In the genomic region with DNA sequence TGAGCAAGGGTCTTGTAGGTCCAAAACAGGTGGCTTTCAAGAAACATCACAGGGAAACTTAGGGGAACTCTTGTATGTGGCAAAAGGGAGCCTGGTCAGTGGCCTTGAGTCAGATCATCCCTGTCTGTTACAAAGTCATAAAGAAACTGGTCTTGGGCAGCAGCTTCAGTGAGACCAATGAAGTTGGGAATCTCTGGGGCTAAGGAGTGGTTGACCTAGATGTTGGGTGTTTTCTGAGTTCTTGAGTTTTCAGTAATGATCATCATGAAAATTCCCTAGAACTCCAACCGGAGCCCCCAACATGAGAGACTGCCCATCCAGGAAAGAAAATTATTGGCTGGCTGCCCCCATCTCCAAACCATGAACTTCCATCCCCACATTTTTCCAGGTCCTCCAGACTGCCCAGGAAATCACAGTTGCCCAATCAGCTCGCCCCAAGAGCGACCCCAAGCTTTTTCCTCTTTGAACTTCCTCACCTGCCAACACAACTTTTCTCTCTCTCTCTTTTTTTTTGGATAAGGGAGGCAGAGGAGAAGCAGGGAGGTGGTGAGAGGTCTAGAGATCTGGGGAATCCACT, we compare ENCODE assay signal across 10 cellular contexts. TPM values are rescaled to one million over a fixed set of nuclear protein-coding genes. Genes with fewer than 3 reads are reported as not detected.
DNase-seq lines count a peak whose midpoint lies in the region; ATAC-seq and TF ChIP-seq lines count a peak whose summit lies in the region.
"Had no signal": no experiment of that assay in that cellular context is flagged by ENCODE, and none has a peak within 500 bp of the region (broad histone marks: within the 10 kb centered on the region; RNA-seq: fewer than 3 reads in every experiment).

No MANE protein-coding gene starts in this region.

- peak overlapping the region; percentile 97 for H3K27ac Mint-ChIP-seq in T-helper 2 cell treated with Interferon-gamma antibody and Interleukin-4, amounts not matched to agents 5 μg/mL and 100 μg/mL, for 36 hours
- peak overlapping the region; percentile 98 for H3K27ac Mint-ChIP-seq in stimulated activated effector memory CD8-positive, alpha-beta T cell treated with anti-CD3 and anti-CD28 coated beads, Interleukin-12 subunit alpha, Interleukin-12 subunit beta, amount 100 ng/mL, for 72 hours

- TF ChIP-seq EP300 in tibial nerve (IDR thresholded peaks at IDR 0.05): no peak

- WGBS in tibial nerve, 2 donors: 87 to 92% methylated on average over 3 of the region's 3 CpGs
- WGBS in mammary epithelial cell (ENCODE audit: low coverage, missing lambda C conversion rate): 88% methylated on average over 3 of the region's 3 CpGs

- no peak overlapping the region for H2AFZ ChIP-seq in mammary epithelial cell (ENCODE audit: low read depth, low read length)

- H3K9me3 ChIP-seq in Peyer's patch (no peaks in the 10 kb centered on the region), tibial nerve (no peaks in the 10 kb centered on the region), mammary epithelial cell (replicated peaks; ENCODE audit: insufficient read depth, low read length) (no peaks in the 10 kb centered on the region)

- H3K36me3 Mint-ChIP-seq in T-helper 2 cell treated with Interferon-gamma antibody and Interleukin-4, amounts not matched to agents 5 μg/mL and 100 μg/mL, for 36 hours (ENCODE audit: low read depth): peaks cover 75% of the 10 kb centered on the region
- H3K36me3 Mint-ChIP-seq in stimulated activated effector memory CD8-positive, alpha-beta T cell treated with anti-CD3 and anti-CD28 coated beads, Interleukin-12 subunit alpha, Interleukin-12 subunit beta, amount 100 ng/mL, for 72 hours: peaks cover 97% of the 10 kb centered on the region

- no peaks in the 10 kb centered on the region for H3K27me3 ChIP-seq in Peyer's patch
- peaks cover 0 to 8% of the 10 kb centered on the region in 2 donors for H3K27me3 ChIP-seq in tibial nerve
- no peaks in the 10 kb centered on the region for H3K27me3 ChIP-seq in mammary epithelial cell (ENCODE audit: insufficient read depth, low read length)

- no peak overlapping the region for H3K4me2 ChIP-seq in mammary epithelial cell (ENCODE audit: insufficient read depth, low read depth, low read length)

- DNase-seq in T-helper 2 cell treated with Interferon-gamma antibody and Interleukin-4, amounts not matched to agents 5 μg/mL and 100 μg/mL, for 36 hours (ENCODE audit: low spot score): no peak
- no peak for DNase-seq in T-helper 2 cell
- peak in 1 of 3 donors; percentile 20 for DNase-seq in Peyer's patch
- no peak for DNase-seq in stimulated activated effector memory CD8-positive, alpha-beta T cell treated with anti-CD3 and anti-CD28 coated beads, Interleukin-12 subunit alpha, Interleukin-12 subunit beta, amount 100 ng/mL, for 72 hours (ENCODE audit: low spot score in 2 of 2)
- no peak for DNase-seq in tibial nerve (ENCODE audit: low spot score in 2 of 2)
- DNase-seq in mammary epithelial cell: no peak
- DNase-seq: NCI-H524 treated with DMSO at 0.1 percent for 48 hours had no signal

- no peaks in the 10 kb centered on the region for H3K36me3 ChIP-seq in Peyer's patch
- no peaks in the 10 kb centered on the region for H3K36me3 ChIP-seq in tibial nerve
- no peaks in the 10 kb centered on the region for H3K36me3 ChIP-seq in mammary epithelial cell (ENCODE audit: insufficient read depth, low read length)

- H3K4me3 Mint-ChIP-seq in T-helper 2 cell treated with Interferon-gamma antibody and Interleukin-4, amounts not matched to agents 5 μg/mL and 100 μg/mL, for 36 hours: peak overlapping the region; percentile 92
- peak overlapping the region; percentile 87 for H3K4me3 Mint-ChIP-seq in stimulated activated effector memory CD8-positive, alpha-beta T cell treated with anti-CD3 and anti-CD28 coated beads, Interleukin-12 subunit alpha, Interleukin-12 subunit beta, amount 100 ng/mL, for 72 hours

- no peaks in the 10 kb centered on the region for H4K20me1 ChIP-seq in mammary epithelial cell (ENCODE audit: insufficient read depth, low read length)

- no peaks in the 10 kb centered on the region for H3K9me3 Mint-ChIP-seq in T-helper 2 cell treated with Interferon-gamma antibody and Interleukin-4, amounts not matched to agents 5 μg/mL and 100 μg/mL, for 36 hours
- H3K9me3 Mint-ChIP-seq in stimulated activated effector memory CD8-positive, alpha-beta T cell treated with anti-CD3 and anti-CD28 coated beads, Interleukin-12 subunit alpha, Interleukin-12 subunit beta, amount 100 ng/mL, for 72 hours: no peaks in the 10 kb centered on the region

- peak overlapping the region in 1 of 4 donors; percentile 55 for H3K4me3 ChIP-seq in Peyer's patch
- H3K4me3 ChIP-seq in tibial nerve: peak overlapping the region in 1 of 4 donors; percentile 31
- H3K4me3 ChIP-seq in mammary epithelial cell (replicated peaks in 1 of 3; ENCODE audit: insufficient read depth in 1 of 3, low read depth in 2 of 3, low read length in 3 of 3): no peak overlapping the region

- ATAC-seq in HG02678 (IDR thresholded peaks at IDR 0.05; ENCODE audit: unreplicated experiment): peak; percentile 16
- peak; percentile 27 for ATAC-seq in stimulated activated effector memory CD8-positive, alpha-beta T cell treated with anti-CD3 and anti-CD28 coated beads, Interleukin-12 subunit alpha, Interleukin-12 subunit beta, amount 100 ng/mL, for 72 hours
- no peak for ATAC-seq in HG02970 (IDR thresholded peaks at IDR 0.05; ENCODE audit: low FRiP score, unreplicated experiment)

- TF ChIP-seq CTCF in Peyer's patch (IDR thresholded peaks at IDR 0.05) (no peak), tibial nerve (IDR thresholded peaks at IDR 0.05) (no peak), mammary epithelial cell (conservative IDR thresholded peaks at IDR 0.05 in 1 of 2, IDR thresholded peaks at IDR 0.05 in 1 of 2; ENCODE audit: extremely low read depth in 1 of 2, insufficient read depth in 1 of 2, low read depth in 1 of 2, low read length in 2 of 2) (no peak)

- H3K27ac ChIP-seq in Peyer's patch (peak overlapping the region in 3 of 4 donors; percentile 69 to 89 (median 74)), tibial nerve (peak overlapping the region in 2 of 4 donors; percentile 5 to 75), mammary epithelial cell (ENCODE audit: insufficient read depth, low read depth, low read length) (no peak overlapping the region)

- no TSS peak for BruUV-seq in mammary epithelial cell (replicated peaks; lab: Mats Ljungman, UMichigan)

- H3K79me2 ChIP-seq in mammary epithelial cell (ENCODE audit: insufficient read depth, low read length): no peaks in the 10 kb centered on the region

- H3K4me1 Mint-ChIP-seq in T-helper 2 cell treated with Interferon-gamma antibody and Interleukin-4, amounts not matched to agents 5 μg/mL and 100 μg/mL, for 36 hours (ENCODE audit: low read depth): peaks cover 82% of the 10 kb centered on the region
- peaks cover 86% of the 10 kb centered on the region for H3K4me1 Mint-ChIP-seq in stimulated activated effector memory CD8-positive, alpha-beta T cell treated with anti-CD3 and anti-CD28 coated beads, Interleukin-12 subunit alpha, Interleukin-12 subunit beta, amount 100 ng/mL, for 72 hours

- CTCF ChIA-PET in mammary epithelial cell (lab: Charles Lee; ENCODE audit: low non-redundant PET): interaction anchor here (0.7 kb wide), 1 partner anchor 941 kb away, joined by 3 read pairs; no protein-coding TSS in a partner anchor

- no peak for TF ChIP-seq POLR2A in Peyer's patch (IDR thresholded peaks at IDR 0.05)
- no peak for TF ChIP-seq POLR2A in tibial nerve (IDR thresholded peaks at IDR 0.05)

- no peaks in the 10 kb centered on the region for H3K27me3 Mint-ChIP-seq in T-helper 2 cell treated with Interferon-gamma antibody and Interleukin-4, amounts not matched to agents 5 μg/mL and 100 μg/mL, for 36 hours (ENCODE audit: low read depth)

- dilution Hi-C loops in mammary epithelial cell (cut with HindIII; ENCODE audit: low sequenced_read_pairs): loop anchor here (5.0 to 10.0 kb wide), 4 partner anchors 41 to 653 kb away; a partner anchor contains a TSS

- H3K9ac ChIP-seq in mammary epithelial cell (ENCODE audit: insufficient read depth, low read length): no peak overlapping the region

- intact Hi-C loops in mammary epithelial cell (cut with micrococcal nuclease): loop anchor here (5.0 kb wide), 1 partner anchor 259 kb away; no protein-coding TSS in a partner anchor

- H3K4me1 ChIP-seq in Peyer's patch (peaks cover 4 to 25% (median 16%) of the 10 kb centered on the region in 4 donors), tibial nerve (peaks cover 3 to 45% (median 12%) of the 10 kb centered on the region in 4 donors), mammary epithelial cell (ENCODE audit: insufficient read depth, low read length) (peaks cover 15% of the 10 kb centered on the region)

- in situ Hi-C loops in mammary epithelial cell (cut with MboI; ENCODE audit: low sequenced_read_pairs in 2 of 2): no loop called here

RNA-seq across cellular contexts. Expression of a gene that starts 3.9 kb away (rescaled TPM):
- total RNA-seq in Peyer's patch: 10 to 100 TPM in 1 of 4 donors, 1 to 10 TPM in 1, not detected in 2; 3.1 to 22.3 TPM
- 1 to 10 TPM in 1 of 4 donors, not detected in 3; 1.5 TPM for total RNA-seq in tibial nerve
- total RNA-seq in mammary epithelial cell: under 1 TPM in 1 of 2 donors, not detected in 1; 0.17 TPM
- 0.20 TPM for polyA plus RNA-seq in mammary epithelial cell
- not detected for polyA minus RNA-seq in mammary epithelial cell
- total RNA-seq: glomerular endothelial cell had no signal

RNA-seq across cellular contexts. Expression of a gene that starts 60.0 kb away (rescaled TPM):
- total RNA-seq in Peyer's patch: 1 to 10 TPM in 3 of 4 donors, under 1 TPM in 1; 0.54 to 2.5 (median 1.7) TPM
- under 1 TPM in 1 of 4 donors, not detected in 3; 0.30 TPM for total RNA-seq in tibial nerve
- 100 to 1,000 TPM; 170 to 608 TPM for total RNA-seq in mammary epithelial cell
- polyA plus RNA-seq in mammary epithelial cell: 120 TPM
- 1,186 TPM for polyA minus RNA-seq in mammary epithelial cell
- total RNA-seq: glomerular endothelial cell had no signal

Comparison
In these comparisons a context has a peak if more than half of its experiments do, and no peak if none do; other contexts are left out.
1. RNA of a gene that starts 60.0 kb away (total RNA-seq): 170 to 608 TPM in mammary epithelial cell; 0.54 to 2.5 TPM in Peyer's patch and 0.30 TPM in tibial nerve; every median in the first group is over 10 times any median in the second.